22 cellular contexts compared by ENCODE assay signal in genomic region chr13:101098873-101099272, GRCh38.
"Had no signal": no experiment of that assay in that cellular context is flagged by ENCODE, and none has a peak within 500 bp of the region (broad histone marks: within the 10 kb centered on the region; RNA-seq: fewer than 3 reads in every experiment).

No MANE protein-coding gene starts in this region.

- ATAC-seq: activated CD8-positive, alpha-beta memory T cell treated with anti-CD3 and anti-CD28 coated beads, Interleukin-2, amount 10 ng/mL, durations not matched to agents 7 days and 5 days; esophagus mucosa; upper lobe of right lung had no signal

- H3K4me1 Mint-ChIP-seq: activated CD8-positive, alpha-beta memory T cell treated with anti-CD3 and anti-CD28 coated beads, Interleukin-2, amount 10 ng/mL, durations not matched to agents 7 days and 5 days; naive B cell had no signal

- H3K4me3 Mint-ChIP-seq: activated CD4-positive, alpha-beta memory T cell treated with anti-CD3 and anti-CD28 coated beads for 36 hours; activated CD8-positive, alpha-beta memory T cell treated with anti-CD3 and anti-CD28 coated beads, Interleukin-2, amount 10 ng/mL, durations not matched to agents 7 days and 5 days; activated T-cell treated with anti-CD3 and anti-CD28 coated beads, Interleukin-2, amount 50 U/mL, for 24 hours; naive B cell; neural progenitor cell had no signal

- H3K27ac Mint-ChIP-seq: activated CD4-positive, alpha-beta memory T cell treated with anti-CD3 and anti-CD28 coated beads for 36 hours; activated CD8-positive, alpha-beta memory T cell treated with anti-CD3 and anti-CD28 coated beads, Interleukin-2, amount 10 ng/mL, durations not matched to agents 7 days and 5 days; activated T-cell treated with anti-CD3 and anti-CD28 coated beads, Interleukin-2, amount 50 U/mL, for 24 hours; naive B cell had no signal

- H3K9me3 Mint-ChIP-seq: activated CD4-positive, alpha-beta memory T cell treated with anti-CD3 and anti-CD28 coated beads for 36 hours; activated T-cell treated with anti-CD3 and anti-CD28 coated beads, Interleukin-2, amount 50 U/mL, for 24 hours; neural progenitor cell had no signal

- DNase-seq: activated CD4-positive, alpha-beta memory T cell treated with anti-CD3 and anti-CD28 coated beads for 36 hours; activated CD4-positive, alpha-beta T cell treated with anti-CD3 and anti-CD28 coated beads for 1 hour; activated CD8-positive, alpha-beta memory T cell treated with anti-CD3 and anti-CD28 coated beads, Interleukin-2, amount 10 ng/mL, durations not matched to agents 7 days and 5 days; activated effector memory CD4-positive, alpha-beta T cell treated with Interleukin-2 at 50 U/mL for 16 hours; activated naive CD4-positive, alpha-beta T cell treated with anti-CD3 and anti-CD28 coated beads, Interleukin-2, amount 50 U/mL, for 16 hours; activated T-cell treated with anti-CD3 and anti-CD28 coated beads, Interleukin-2, amount 50 U/mL, for 24 hours; adrenal gland; caudate nucleus; colonic mucosa; glutamatergic neuron; kidney glomerular epithelial cell; midbrain; naive B cell; ovary; sigmoid colon; stimulated activated CD4-positive, alpha-beta T cell treated with anti-CD3 and anti-CD28 coated beads, Interleukin-1b, Interleukin-23, amount 100 ng/mL, for 48 hours; stomach; T-helper 1 cell; testis; upper lobe of right lung had no signal

- H3K36me3 Mint-ChIP-seq: activated CD4-positive, alpha-beta memory T cell treated with anti-CD3 and anti-CD28 coated beads for 36 hours; activated CD8-positive, alpha-beta memory T cell treated with anti-CD3 and anti-CD28 coated beads, Interleukin-2, amount 10 ng/mL, durations not matched to agents 7 days and 5 days; naive B cell; neural progenitor cell had no signal
